Comparison of ENCODE assay signal across 13 cellular contexts in the genomic region with DNA sequence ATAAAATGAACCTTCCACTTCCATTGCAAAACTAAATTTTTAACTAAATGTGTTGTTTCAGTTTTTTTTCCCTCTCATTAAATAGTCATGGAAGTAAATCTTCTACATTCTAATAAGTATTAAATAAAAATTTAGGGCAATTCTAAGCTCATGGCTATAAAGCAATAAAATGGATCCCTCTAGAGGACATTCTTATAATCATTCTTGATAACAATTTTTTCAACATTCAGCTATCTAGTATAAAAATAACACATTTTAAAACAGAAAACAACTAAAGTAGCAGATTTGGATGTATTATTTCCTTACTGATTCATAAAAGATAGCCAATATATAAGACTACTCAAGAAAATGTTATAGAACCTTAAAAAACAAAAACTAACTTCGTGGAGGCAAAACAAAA.
DNase-seq lines count a peak whose midpoint lies in the region; ATAC-seq, FAIRE-seq and TF ChIP-seq lines count a peak whose summit lies in the region.
"Had no signal": no experiment of that assay in that cellular context is flagged by ENCODE, and none has a peak within 500 bp of the region (broad histone marks: within the 10 kb centered on the region; RNA-seq: fewer than 3 reads in every experiment).

No MANE protein-coding gene starts in this region.

- no peak for DNase-seq in HepG2 (ENCODE audit: low spot score)
- DNase-seq in RPMI7951 (ENCODE audit: low read depth), result peak; percentile 1
- peak; percentile 26 for DNase-seq in fibroblast of pulmonary artery (ENCODE audit: low read depth)
- DNase-seq in activated CD4-positive, CD25-positive, alpha-beta regulatory T cell treated with anti-CD3 and anti-CD28 coated beads, Interleukin-2, amount 50 U/mL, for 72 hours, result no peak
- DNase-seq in LoVo (ENCODE audit: low spot score), result no peak
- DNase-seq: activated CD8-positive, alpha-beta memory T cell treated with anti-CD3 and anti-CD28 coated beads, Interleukin-2, amount 50 U/mL, for 48 hours; body of pancreas; CD4-positive, CD25-positive, alpha-beta regulatory T cell; mesendoderm; NCI-H187 treated with DMSO at 0.1 percent for 48 hours had no signal

- TF ChIP-seq POLR2A in HepG2 (IDR thresholded peaks at IDR 0.05; ENCODE audit: insufficient read depth in 1 of 2, low read depth in 2 of 2, low read length in 2 of 2), result no peak

- no peaks in the 10 kb centered on the region for H3K4me1 ChIP-seq in liver (ENCODE audit: control insufficient read depth in 4 of 4, insufficient read depth in 4 of 4, low read length in 3 of 4)
- no peaks in the 10 kb centered on the region for H3K4me1 ChIP-seq in HepG2 (ENCODE audit: insufficient read depth, low read length)
- H3K4me1 ChIP-seq: body of pancreas had no signal

- BruUV-seq in HepG2 (replicated peaks; lab: Mats Ljungman, UMichigan), result no TSS peak

- H4K20me1 ChIP-seq in HepG2 (ENCODE audit: insufficient read depth, low read length), result no peaks in the 10 kb centered on the region

- intact Hi-C loops in HepG2 (cut with micrococcal nuclease; ENCODE audit: unreplicated experiment), result no loop called here

- POLR2A ChIA-PET in HepG2 (lab: Yijun Ruan, JAX), result no interaction called here

- ATAC-seq in HepG2 (no peak), HG02852 (IDR thresholded peaks at IDR 0.05; ENCODE audit: unreplicated experiment) (no peak), GM21447 (IDR thresholded peaks at IDR 0.05; ENCODE audit: unreplicated experiment) (no peak)
- ATAC-seq: body of pancreas had no signal

- H3K4me3 ChIP-seq in liver (ENCODE audit: low read depth in 1 of 3, low read length in 3 of 3), result no peak overlapping the region
- no peak overlapping the region for H3K4me3 ChIP-seq in HepG2 (replicated peaks in 1 of 3; ENCODE audit: insufficient read depth in 1 of 3, low read depth in 2 of 3, low read length in 3 of 3)
- no peak overlapping the region for H3K4me3 ChIP-seq in fibroblast of pulmonary artery (replicated peaks; ENCODE audit: low read depth, low read length)
- H3K4me3 ChIP-seq: body of pancreas had no signal

- H3K36me3 ChIP-seq in liver (ENCODE audit: control insufficient read depth in 4 of 4, insufficient read depth in 3 of 4, low read depth in 1 of 4, low read length in 3 of 4) (no peaks in the 10 kb centered on the region), HepG2 (replicated peaks in 1 of 2; ENCODE audit: control insufficient read depth in 1 of 2, insufficient read depth in 2 of 2, low read length in 2 of 2) (no peaks in the 10 kb centered on the region)

- H3K9me3 ChIP-seq in liver (ENCODE audit: control insufficient read depth in 4 of 4, low read length in 3 of 4) (no peaks in the 10 kb centered on the region), HepG2 (ENCODE audit: low read length) (no peaks in the 10 kb centered on the region)
- H3K9me3 ChIP-seq: body of pancreas had no signal

- H3K27me3 ChIP-seq in liver (ENCODE audit: control insufficient read depth in 4 of 4, insufficient read depth in 4 of 4, low read length in 3 of 4) (peaks cover 0 to under 1% (median 0%) of the 10 kb centered on the region in 4 donors), HepG2 (ENCODE audit: control insufficient read depth in 1 of 2, insufficient read depth in 2 of 2, low read length in 2 of 2) (no peaks in the 10 kb centered on the region)
- H3K27me3 ChIP-seq: body of pancreas had no signal

- WGBS in liver, result 0% methylated on average over 1 of the region's 1 CpG
- 0% methylated on average over 1 of the region's 1 CpG for WGBS in HepG2 (ENCODE audit: low lambda C conversion rate)

- CTCF ChIA-PET in HepG2 (lab: Yijun Ruan, JAX; ENCODE audit: low intra/inter-chr PET ratio, low total read pairs), result no interaction called here

- no peak overlapping the region for H3K27ac ChIP-seq in liver (ENCODE audit: low read depth in 1 of 2, low read length in 2 of 2)
- no peak overlapping the region for H3K27ac ChIP-seq in HepG2 (ENCODE audit: extremely low read length, insufficient read depth, low read length)
- H3K27ac ChIP-seq: body of pancreas had no signal

- in situ Hi-C loops in HepG2 (cut with HindIII; ENCODE audit: extremely low pct_ligation_motif_present, low pct_unique_long_range_greater_than_20kb), result loop anchor here (25.0 kb wide), 1 partner anchor 1081 kb away; no protein-coding TSS in a partner anchor

- TF ChIP-seq CTCF in liver (IDR thresholded peaks at IDR 0.05; ENCODE audit: low read depth, low read length, missing input control), result peak; percentile 8
- TF ChIP-seq CTCF in HepG2 (CRISPR knock-in tag; IDR thresholded peaks at IDR 0.05), result no peak
- TF ChIP-seq CTCF in fibroblast of pulmonary artery (IDR thresholded peaks at IDR 0.05; ENCODE audit: low read length, missing control alignments), result peak; percentile 39

- H2AFZ ChIP-seq in HepG2 (ENCODE audit: low read length), result no peak overlapping the region

- H3K9ac ChIP-seq in liver (ENCODE audit: low read depth in 1 of 2, low read length in 2 of 2) (no peak overlapping the region), HepG2 (ENCODE audit: insufficient read depth, low read depth, low read length) (no peak overlapping the region)

- FAIRE-seq in HepG2 (lab: Jason Lieb, UNC), result no peak

- H3K4me2 ChIP-seq in HepG2 (ENCODE audit: low read depth, low read length), result no peak overlapping the region

- TF ChIP-seq RAD21 in liver (IDR thresholded peaks at IDR 0.05), result peak; percentile 62 to 66
- TF ChIP-seq RAD21 in HepG2 (CRISPR knock-in tag; IDR thresholded peaks at IDR 0.05), result no peak

- TF ChIP-seq EP300 in HepG2 (IDR thresholded peaks at IDR 0.05; ENCODE audit: low read depth in 2 of 2, low read length in 2 of 2), result no peak
- no peak for TF ChIP-seq EP300 in HepG2 (CRISPR knock-in tag; IDR thresholded peaks at IDR 0.05; ENCODE audit: borderline replicate concordance)

- H3K79me2 ChIP-seq in HepG2 (ENCODE audit: insufficient read depth, low read length), result no peaks in the 10 kb centered on the region

TF ChIP-seq in liver, 16 proteins besides CTCF, POLR2A, EP300 and RAD21:
- TF ChIP-seq, protein P1, sequence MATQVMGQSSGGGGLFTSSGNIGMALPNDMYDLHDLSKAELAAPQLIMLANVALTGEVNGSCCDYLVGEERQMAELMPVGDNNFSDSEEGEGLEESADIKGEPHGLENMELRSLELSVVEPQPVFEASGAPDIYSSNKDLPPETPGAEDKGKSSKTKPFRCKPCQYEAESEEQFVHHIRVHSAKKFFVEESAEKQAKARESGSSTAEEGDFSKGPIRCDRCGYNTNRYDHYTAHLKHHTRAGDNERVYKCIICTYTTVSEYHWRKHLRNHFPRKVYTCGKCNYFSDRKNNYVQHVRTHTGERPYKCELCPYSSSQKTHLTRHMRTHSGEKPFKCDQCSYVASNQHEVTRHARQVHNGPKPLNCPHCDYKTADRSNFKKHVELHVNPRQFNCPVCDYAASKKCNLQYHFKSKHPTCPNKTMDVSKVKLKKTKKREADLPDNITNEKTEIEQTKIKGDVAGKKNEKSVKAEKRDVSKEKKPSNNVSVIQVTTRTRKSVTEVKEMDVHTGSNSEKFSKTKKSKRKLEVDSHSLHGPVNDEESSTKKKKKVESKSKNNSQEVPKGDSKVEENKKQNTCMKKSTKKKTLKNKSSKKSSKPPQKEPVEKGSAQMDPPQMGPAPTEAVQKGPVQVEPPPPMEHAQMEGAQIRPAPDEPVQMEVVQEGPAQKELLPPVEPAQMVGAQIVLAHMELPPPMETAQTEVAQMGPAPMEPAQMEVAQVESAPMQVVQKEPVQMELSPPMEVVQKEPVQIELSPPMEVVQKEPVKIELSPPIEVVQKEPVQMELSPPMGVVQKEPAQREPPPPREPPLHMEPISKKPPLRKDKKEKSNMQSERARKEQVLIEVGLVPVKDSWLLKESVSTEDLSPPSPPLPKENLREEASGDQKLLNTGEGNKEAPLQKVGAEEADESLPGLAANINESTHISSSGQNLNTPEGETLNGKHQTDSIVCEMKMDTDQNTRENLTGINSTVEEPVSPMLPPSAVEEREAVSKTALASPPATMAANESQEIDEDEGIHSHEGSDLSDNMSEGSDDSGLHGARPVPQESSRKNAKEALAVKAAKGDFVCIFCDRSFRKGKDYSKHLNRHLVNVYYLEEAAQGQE (IDR thresholded peaks at IDR 0.05), result no peak
- TF ChIP-seq NR2F2 (IDR thresholded peaks at IDR 0.05), result no peak
- TF ChIP-seq, protein P2, sequence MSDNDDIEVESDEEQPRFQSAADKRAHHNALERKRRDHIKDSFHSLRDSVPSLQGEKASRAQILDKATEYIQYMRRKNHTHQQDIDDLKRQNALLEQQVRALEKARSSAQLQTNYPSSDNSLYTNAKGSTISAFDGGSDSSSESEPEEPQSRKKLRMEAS (IDR thresholded peaks at IDR 0.05), result no peak

TF ChIP-seq in HepG2, 621 proteins besides CTCF, POLR2A, EP300 and RAD21:
- TF ChIP-seq SIX4 (CRISPR knock-in tag; IDR thresholded peaks at IDR 0.05) (no peak), FOXA1 (IDR thresholded peaks at IDR 0.05) (no peak), FOXA1 (CRISPR knock-in tag; IDR thresholded peaks at IDR 0.05) (no peak)
- TF ChIP-seq, protein P3, sequence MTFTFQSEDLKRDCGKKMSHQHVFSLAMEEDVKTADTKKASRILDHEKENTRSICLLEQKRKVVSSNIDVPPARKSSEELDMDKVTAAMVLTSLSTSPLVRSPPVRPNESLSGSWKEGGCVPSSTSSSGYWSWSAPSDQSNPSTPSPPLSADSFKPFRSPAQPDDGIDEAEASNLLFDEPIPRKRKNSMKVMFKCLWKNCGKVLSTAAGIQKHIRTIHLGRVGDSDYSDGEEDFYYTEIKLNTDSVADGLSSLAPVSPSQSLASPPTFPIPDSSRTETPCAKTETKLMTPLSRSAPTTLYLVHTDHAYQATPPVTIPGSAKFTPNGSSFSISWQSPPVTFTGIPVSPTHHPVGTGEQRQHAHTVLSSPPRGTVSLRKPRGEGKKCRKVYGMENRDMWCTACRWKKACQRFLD (CRISPR knock-in tag; IDR thresholded peaks at IDR 0.05; ENCODE audit: borderline replicate concordance), result no peak

Comparison
In these comparisons a context has a peak if more than half of its experiments do, and no peak if none do; other contexts are left out.
1. DNase-seq: peak in RPMI7951 (single experiment) and fibroblast of pulmonary artery (single experiment); none in HepG2 (single experiment), activated CD4-positive, CD25-positive, alpha-beta regulatory T cell treated with anti-CD3 and anti-CD28 coated beads, Interleukin-2, amount 50 U/mL, for 72 hours (single experiment) and LoVo (single experiment).